ENCODE assay signal across 8 cellular contexts in genomic region chr4:124711469-124712416, GRCh38. TPM values are rescaled to one million over a fixed set of nuclear protein-coding genes. Genes with fewer than 3 reads are reported as not detected.
A peak's percentile ranks its signal among the peaks of the same experiment; 100 is the strongest.
DNase-seq lines count a peak whose midpoint lies in the region; ATAC-seq, FAIRE-seq and TF ChIP-seq lines count a peak whose summit lies in the region.

No MANE protein-coding gene starts in this region.

- H2BK120ac ChIP-seq in IMR-90 (ENCODE audit: low read depth, low read length) = peak overlapping the region; percentile 63

- H3K4me3 ChIP-seq in IMR-90 (ENCODE audit: insufficient read depth, low read depth, low read length) (peak overlapping the region; percentile 87), spleen (peak overlapping the region; percentile 66 to 85 (median 72))

- BruUV-seq in IMR-90 (replicated peaks; lab: Mats Ljungman, UMichigan) = no TSS peak

- FAIRE-seq in RCC 7860 (lab: Jason Lieb, UNC) = no peak

- no peak overlapping the region for H3K4me3 Mint-ChIP-seq in chondrocyte (ENCODE audit: unreplicated experiment)

- TF ChIP-seq POLR2A in IMR-90 (IDR thresholded peaks at IDR 0.05; ENCODE audit: low read depth, low read length) (peak; percentile 39; the same call in 1 of the 2 replicates), spleen (IDR thresholded peaks at IDR 0.05) (no peak)

- peak overlapping the region; percentile 90 for H2BK5ac ChIP-seq in IMR-90 (ENCODE audit: low read depth, low read length, poor library complexity, severe bottlenecking)

- H3K4me1 ChIP-seq in IMR-90 (ENCODE audit: control insufficient read depth, insufficient read depth, low read length) = peaks cover 4% of the 10 kb centered on the region
- H3K4me1 ChIP-seq in spleen = peaks cover 6 to 47% (median 28%) of the 10 kb centered on the region in 6 donors

- peaks cover 46% of the 10 kb centered on the region for H3K4me1 Mint-ChIP-seq in chondrocyte (ENCODE audit: low read depth)

- in situ Hi-C loops in IMR-90 (cut with MboI; ENCODE audit: low sequenced_read_pairs) = no loop called here

- H3K14ac ChIP-seq in IMR-90 (replicated peaks; ENCODE audit: low read depth, low read length) = peak overlapping the region; percentile 27

- no peaks in the 10 kb centered on the region for H3K27me3 Mint-ChIP-seq in chondrocyte (ENCODE audit: low read depth)

- H3K9me3 ChIP-seq in IMR-90 (ENCODE audit: control insufficient read depth, insufficient read depth, low read length) (no peaks in the 10 kb centered on the region), spleen (no peaks in the 10 kb centered on the region)

- H3K36me3 ChIP-seq in IMR-90 (ENCODE audit: control insufficient read depth, insufficient read depth, low read length) (no peaks in the 10 kb centered on the region), spleen (no peaks in the 10 kb centered on the region)

- CTCF ChIA-PET in IMR-90 (lab: Yijun Ruan, JAX) = interaction anchor here (0.6 to 1.0 kb wide), 2 partner anchors 140 to 377 kb away, joined by 4 read pairs; no protein-coding TSS in a partner anchor

- peak overlapping the region; percentile 96 for H3K4me2 ChIP-seq in IMR-90 (ENCODE audit: low read depth, low read length)

- peak overlapping the region; percentile 38 to 52; a peak in 2 of 4 replicates for H4K8ac ChIP-seq in IMR-90 (ENCODE audit: low read depth in 2 of 2, low read length in 2 of 2)

- H4K20me1 ChIP-seq in IMR-90 (ENCODE audit: insufficient read depth, low read length) = peaks cover 18% of the 10 kb centered on the region

- WGBS in IMR-90 (ENCODE audit: extremely low coverage in 2 of 2, insufficient read length in 1 of 2), 2 experiments = 0% methylated on average over 4 of the region's 38 CpGs; no CpG with 5 or more reads in 1 of the 2 experiments
- WGBS in spleen, 5 donors = 1 to 2% (median 1%) methylated on average over 22 to 38 of the region's 38 CpGs

- no peak overlapping the region for H3K27ac Mint-ChIP-seq in chondrocyte (ENCODE audit: unreplicated experiment)

- TF ChIP-seq CTCF in IMR-90 (conservative IDR thresholded peaks at IDR 0.05; ENCODE audit: low read depth, low read length) (peak; percentile 27; the same call in 1 of the 2 replicates), chondrocyte (IDR thresholded peaks at IDR 0.05) (peak; percentile 66), spleen (IDR thresholded peaks at IDR 0.05 in 8 of 11, conservative IDR thresholded peaks at IDR 0.05 in 3 of 11) (no peak)

- H3K18ac ChIP-seq in IMR-90 (ENCODE audit: low read depth, low read length) = peak overlapping the region; percentile 63

- dilution Hi-C loops in IMR-90 (cut with HindIII; ENCODE audit: low sequenced_read_pairs, unreplicated experiment) = no loop called here

- peak overlapping the region; percentile 88 for H3K23ac ChIP-seq in IMR-90 (ENCODE audit: low read depth, low read length)

- DNase-seq in activated T-cell treated with anti-CD3 and anti-CD28 coated beads for 48 hours (ENCODE audit: low read depth) = peak; percentile 2
- DNase-seq in activated T-cell treated with anti-CD3 and anti-CD28 coated beads, Interleukin-2, amount 50 U/mL, for 1 hour = no peak
- DNase-seq in IMR-90 = peak; percentile 79
- peak; percentile 58 for DNase-seq in RCC 7860 (ENCODE audit: low spot score)
- peak; percentile 96 for DNase-seq in chondrocyte (ENCODE audit: low spot score)
- peak; percentile 87 for DNase-seq in iris pigment epithelial cell (ENCODE audit: low read depth)
- DNase-seq in spleen = no peak

- H2AFZ ChIP-seq in IMR-90 (replicated peaks; ENCODE audit: low read length, poor library complexity) = peak overlapping the region; percentile 98

- TF ChIP-seq RAD21 in IMR-90 (IDR thresholded peaks at IDR 0.05; ENCODE audit: low read length) = no peak; the same call in none of the 2 replicates

- 0 out of 2 replicates have a peak overlapping the region, but pooled peaks have one; percentile 27 for H2BK20ac ChIP-seq in IMR-90 (ENCODE audit: low read depth, low read length)

- peak overlapping the region; percentile 78 for H4K91ac ChIP-seq in IMR-90 (ENCODE audit: insufficient read depth, low read depth, low read length)

- ATAC-seq in GM21786 (IDR thresholded peaks at IDR 0.05; ENCODE audit: unreplicated experiment) (peak; percentile 24), IMR-90 (ENCODE audit: low read depth) (peak; percentile 35)

- H2AK5ac ChIP-seq in IMR-90 (ENCODE audit: low read depth, low read length) = peak overlapping the region; percentile 7; the same call in 1 of the 2 replicates

- peaks cover 5% of the 10 kb centered on the region for H3K36me3 Mint-ChIP-seq in chondrocyte (ENCODE audit: low read depth)

- 0 out of 3 replicates have a peak overlapping the region, but pooled peaks have one; percentile 14 for H2BK15ac ChIP-seq in IMR-90 (ENCODE audit: low read depth, low read length)

- no peaks in the 10 kb centered on the region for H3K27me3 ChIP-seq in IMR-90 (ENCODE audit: control insufficient read depth, insufficient read depth, low read length)
- H3K27me3 ChIP-seq in spleen (replicated peaks in 1 of 7) = peaks cover 0 to 24% (median 0%) of the 10 kb centered on the region in 7 donors

- H3K9me1 ChIP-seq in IMR-90 (ENCODE audit: insufficient read depth, low read length) = peaks cover 5% of the 10 kb centered on the region

- peak overlapping the region; percentile 73 for H4K5ac ChIP-seq in IMR-90 (ENCODE audit: low read depth, low read length)

- H3K27ac ChIP-seq in IMR-90 (ENCODE audit: insufficient read depth, low read length) (peak overlapping the region; percentile 90), spleen (peak overlapping the region; percentile 69 to 93 (median 89))

- H3K4ac ChIP-seq in IMR-90 (ENCODE audit: low read depth, low read length) = peak overlapping the region; percentile 70

- peaks cover 10 to 25% of the 10 kb centered on the region in 2 experiments for H3K79me1 ChIP-seq in IMR-90 (ENCODE audit: low read depth in 1 of 2, low read length in 2 of 2)

- H3K9ac ChIP-seq in IMR-90 (ENCODE audit: low read depth, low read length) = peak overlapping the region; percentile 86

- peak overlapping the region; percentile 83 for H3K56ac ChIP-seq in IMR-90 (ENCODE audit: extremely low read depth, insufficient read depth, low read length)

- intact Hi-C loops in IMR-90 (cut with micrococcal nuclease) = loop anchor here (1.0 to 5.0 kb wide), 5 partner anchors 231 to 571 kb away; no protein-coding TSS in a partner anchor
- intact Hi-C loops in spleen (cut with DNase I; ENCODE audit: low total_unique reads) = no loop called here

- H2AK9ac ChIP-seq in IMR-90 (replicated peaks; ENCODE audit: low read depth, low read length, poor library complexity) = peak overlapping the region; percentile 93

- POLR2A ChIA-PET in IMR-90 (lab: Charles Lee; ENCODE audit: unreplicated experiment) = no interaction called here

- no peaks in the 10 kb centered on the region for H3K9me3 Mint-ChIP-seq in chondrocyte (ENCODE audit: low read depth)

TF ChIP-seq in IMR-90, 13 proteins besides CTCF, POLR2A, EP300 and RAD21:
- TF ChIP-seq MXI1 (IDR thresholded peaks at IDR 0.05; ENCODE audit: borderline replicate concordance, low read depth, low read length) (no peak), CHD1 (IDR thresholded peaks at IDR 0.05; ENCODE audit: low read depth, low read length) (no peak), SMC3 (IDR thresholded peaks at IDR 0.05; ENCODE audit: low read depth, low read length) (no peak)

RNA-seq across cellular contexts. Expression of gene ANKRD50, which starts 0.8 kb away (rescaled TPM):
- total RNA-seq in IMR-90 (2012; rRNA removed) = 35.3 and 45.8 TPM in 2 replicates
- polyA plus RNA-seq in IMR-90 (2012; rRNA removed) = 6.4 and 8.1 TPM in 2 replicates
- 1.2 and 1.4 TPM in 2 replicates for polyA plus RNA-seq in IMR-90 (2012; cell fraction: cytosol; rRNA removed)
- polyA plus RNA-seq in IMR-90 (2012; cell fraction: nucleus; rRNA removed; ENCODE audit: low replicate concordance) = 1.5 and 12.4 TPM in 2 replicates
- total RNA-seq in chondrocyte = 47.2 to 54.4 TPM (median 47.8 TPM) in 3 replicates
- total RNA-seq in spleen = 10 to 100 TPM in 4 of 7 donors, 1 to 10 TPM in 3; 7.2 to 11.9 (median 10.5) TPM
- polyA plus RNA-seq in spleen = 1 to 10 TPM in 1 of 3 donors, under 1 TPM in 2; 0.52 to 1.2 (median 0.85) TPM

Comparison
In these comparisons a context has a peak if more than half of its experiments do, and no peak if none do; other contexts are left out.
1. DNase-seq: peak in activated T-cell treated with anti-CD3 and anti-CD28 coated beads for 48 hours (single experiment), IMR-90 (single experiment), RCC 7860 (single experiment), chondrocyte (single experiment) and iris pigment epithelial cell (single experiment); none in activated T-cell treated with anti-CD3 and anti-CD28 coated beads, Interleukin-2, amount 50 U/mL, for 1 hour (single experiment) and spleen (single experiment).
2. CTCF ChIP-seq: peak in IMR-90 (single experiment) and chondrocyte (single experiment); none in spleen (0 of 11).